Comparison of ENCODE assay signal across 9 cellular contexts in the genomic region with DNA sequence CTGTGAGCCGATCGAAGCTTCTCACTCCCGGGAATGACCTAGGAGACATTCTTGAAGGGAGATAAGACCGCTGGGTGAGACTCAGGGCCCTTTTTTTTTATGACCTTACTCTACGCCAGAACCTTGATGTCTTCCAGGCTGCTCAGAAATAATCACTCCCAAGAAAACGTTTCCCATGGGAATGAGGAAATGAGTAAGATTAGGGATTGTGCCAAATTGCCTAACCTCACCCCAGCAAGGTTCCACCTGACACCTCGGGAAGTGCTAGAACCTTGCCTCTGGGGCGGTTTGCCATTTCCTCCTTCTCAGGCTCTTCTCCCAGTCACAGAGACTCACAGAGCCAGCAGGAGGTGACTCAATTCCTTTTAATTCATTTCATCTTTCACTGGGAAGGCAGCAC. TPM values are rescaled to one million over a fixed set of nuclear protein-coding genes. Genes with fewer than 3 reads are reported as not detected.
DNase-seq lines count a peak whose midpoint lies in the region; ATAC-seq and TF ChIP-seq lines count a peak whose summit lies in the region.
"Had no signal": no experiment of that assay in that cellular context is flagged by ENCODE, and none has a peak within 500 bp of the region (broad histone marks: within the 10 kb centered on the region; RNA-seq: fewer than 3 reads in every experiment).

No MANE protein-coding gene starts in this region.

- no peak overlapping the region for H3K4me3 Mint-ChIP-seq in activated CD4-positive, alpha-beta T cell treated with anti-CD3 and anti-CD28 coated beads, Interleukin-2, amount 10 ng/mL, durations not matched to agents 7 days and 5 days
- H3K4me3 Mint-ChIP-seq in activated CD4-positive, alpha-beta T cell treated with anti-CD3 and anti-CD28 coated beads for 36 hours = no peak overlapping the region

- WGBS in transverse colon (ENCODE audit: low coverage in 1 of 2), 2 donors = 34 to 41% methylated on average over 6 to 8 of the region's 8 CpGs

- no peaks in the 10 kb centered on the region for H3K9me3 ChIP-seq in transverse colon

- TF ChIP-seq EP300 in transverse colon (IDR thresholded peaks at IDR 0.05; ENCODE audit: low read depth) = no peak

- H3K27ac ChIP-seq in brain microvascular endothelial cell (peak overlapping the region; percentile 90), transverse colon (peak overlapping the region; percentile 92 to 98 (median 92))

- CTCF ChIA-PET in activated CD4-positive, alpha-beta T cell treated with anti-CD3 and anti-CD28 coated beads, Interleukin-2, amount 10 ng/mL, durations not matched to agents 7 days and 5 days (lab: Charles Lee) = interaction anchor here (0.6 kb wide), 1 partner anchor 10 kb away, joined by 5 read pairs; no protein-coding TSS in a partner anchor
- CTCF ChIA-PET in activated CD4-positive, alpha-beta T cell treated with anti-CD3 and anti-CD28 coated beads for 36 hours (lab: Charles Lee) = no interaction called here

- in situ Hi-C loops in brain microvascular endothelial cell (cut with HindIII; ENCODE audit: low pct_ligation_motif_present, low sequenced_read_pairs) (no loop called here), transverse colon (cut with MboI; ENCODE audit: low pct_ligation_motif_present in 1 of 4, low pct_unique_long_range_greater_than_20kb in 1 of 4, low sequenced_read_pairs in 3 of 4) (no loop called here)

- ATAC-seq in activated CD4-positive, alpha-beta T cell treated with anti-CD3 and anti-CD28 coated beads for 36 hours = no peak
- ATAC-seq in left colon = peak; percentile 64
- ATAC-seq in HG02588 (IDR thresholded peaks at IDR 0.05; ENCODE audit: unreplicated experiment) = no peak

- no peaks in the 10 kb centered on the region for H3K27me3 ChIP-seq in brain microvascular endothelial cell (replicated peaks)
- H3K27me3 ChIP-seq in transverse colon = no peaks in the 10 kb centered on the region

- TF ChIP-seq CTCF in brain microvascular endothelial cell (IDR thresholded peaks at IDR 0.05; ENCODE audit: low read depth, low read length, missing control alignments) = no peak
- TF ChIP-seq CTCF in transverse colon (IDR thresholded peaks at IDR 0.05) = no peak
- TF ChIP-seq CTCF in GM10266 (IDR thresholded peaks at IDR 0.05; ENCODE audit: control insufficient read depth, insufficient read depth, low read depth, missing control alignments) = no peak

- intact Hi-C loops in activated CD4-positive, alpha-beta T cell treated with anti-CD3 and anti-CD28 coated beads for 36 hours (cut with DNase I, micrococcal nuclease) = loop anchor here in 1 of 2 experiments (10.0 kb wide), 1 partner anchor 1582 kb away; no protein-coding TSS in a partner anchor
- intact Hi-C loops in left colon (cut with DNase I, micrococcal nuclease) = no loop called here
- intact Hi-C loops in transverse colon (cut with DNase I; ENCODE audit: low total_unique reads) = no loop called here

- peaks cover 25% of the 10 kb centered on the region for H3K4me1 Mint-ChIP-seq in activated CD4-positive, alpha-beta T cell treated with anti-CD3 and anti-CD28 coated beads, Interleukin-2, amount 10 ng/mL, durations not matched to agents 7 days and 5 days
- peaks cover 23% of the 10 kb centered on the region for H3K4me1 Mint-ChIP-seq in activated CD4-positive, alpha-beta T cell treated with anti-CD3 and anti-CD28 coated beads for 36 hours

- TF ChIP-seq POLR2A in transverse colon (IDR thresholded peaks at IDR 0.05) = peak; percentile 40

- no peaks in the 10 kb centered on the region for H3K27me3 Mint-ChIP-seq in activated CD4-positive, alpha-beta T cell treated with anti-CD3 and anti-CD28 coated beads, Interleukin-2, amount 10 ng/mL, durations not matched to agents 7 days and 5 days
- no peaks in the 10 kb centered on the region for H3K27me3 Mint-ChIP-seq in activated CD4-positive, alpha-beta T cell treated with anti-CD3 and anti-CD28 coated beads for 36 hours
- H3K27me3 Mint-ChIP-seq: activated CD4-positive, alpha-beta memory T cell treated with anti-CD3 and anti-CD28 coated beads, Interleukin-2, amount 10 ng/mL, durations not matched to agents 7 days and 5 days had no signal

- peak overlapping the region; percentile 37 for H3K27ac Mint-ChIP-seq in activated CD4-positive, alpha-beta T cell treated with anti-CD3 and anti-CD28 coated beads, Interleukin-2, amount 10 ng/mL, durations not matched to agents 7 days and 5 days
- H3K27ac Mint-ChIP-seq in activated CD4-positive, alpha-beta T cell treated with anti-CD3 and anti-CD28 coated beads for 36 hours = no peak overlapping the region
- H3K27ac Mint-ChIP-seq: activated CD4-positive, alpha-beta memory T cell treated with anti-CD3 and anti-CD28 coated beads, Interleukin-2, amount 10 ng/mL, durations not matched to agents 7 days and 5 days had no signal

- DNase-seq in activated CD4-positive, alpha-beta T cell treated with anti-CD3 and anti-CD28 coated beads, Interleukin-2, amount 10 ng/mL, durations not matched to agents 7 days and 5 days = no peak
- DNase-seq in activated CD4-positive, alpha-beta T cell treated with anti-CD3 and anti-CD28 coated beads for 36 hours = no peak
- DNase-seq in brain microvascular endothelial cell (peak; percentile 71), left colon (peak; percentile 65 to 83), transverse colon (peak; percentile 77), DMS53 (lab: John Stamatoyannopoulos, UW) (no peak), GM10266 (ENCODE audit: extremely low spot score) (no peak)
- DNase-seq: activated CD4-positive, alpha-beta memory T cell treated with anti-CD3 and anti-CD28 coated beads, Interleukin-2, amount 10 ng/mL, durations not matched to agents 7 days and 5 days had no signal

- H3K36me3 Mint-ChIP-seq in activated CD4-positive, alpha-beta T cell treated with anti-CD3 and anti-CD28 coated beads, Interleukin-2, amount 10 ng/mL, durations not matched to agents 7 days and 5 days (ENCODE audit: low read depth) = peaks cover 19% of the 10 kb centered on the region
- no peaks in the 10 kb centered on the region for H3K36me3 Mint-ChIP-seq in activated CD4-positive, alpha-beta T cell treated with anti-CD3 and anti-CD28 coated beads for 36 hours (ENCODE audit: low read depth)

- no peaks in the 10 kb centered on the region for H3K9me3 Mint-ChIP-seq in activated CD4-positive, alpha-beta T cell treated with anti-CD3 and anti-CD28 coated beads, Interleukin-2, amount 10 ng/mL, durations not matched to agents 7 days and 5 days
- no peaks in the 10 kb centered on the region for H3K9me3 Mint-ChIP-seq in activated CD4-positive, alpha-beta T cell treated with anti-CD3 and anti-CD28 coated beads for 36 hours (ENCODE audit: low read depth)
- H3K9me3 Mint-ChIP-seq: activated CD4-positive, alpha-beta memory T cell treated with anti-CD3 and anti-CD28 coated beads, Interleukin-2, amount 10 ng/mL, durations not matched to agents 7 days and 5 days had no signal

- POLR2A ChIA-PET in activated CD4-positive, alpha-beta T cell treated with anti-CD3 and anti-CD28 coated beads, Interleukin-2, amount 10 ng/mL, durations not matched to agents 7 days and 5 days (lab: Charles Lee) = no interaction called here
- POLR2A ChIA-PET in activated CD4-positive, alpha-beta T cell treated with anti-CD3 and anti-CD28 coated beads for 36 hours (lab: Charles Lee) = no interaction called here

- H3K4me3 ChIP-seq in brain microvascular endothelial cell (ENCODE audit: low read depth, low read length) (no peak overlapping the region), transverse colon (no peak overlapping the region)

- peaks cover 0 to 31% (median 18%) of the 10 kb centered on the region in 4 donors for H3K4me1 ChIP-seq in transverse colon

- H3K36me3 ChIP-seq in brain microvascular endothelial cell (replicated peaks) (peaks cover 6% of the 10 kb centered on the region), transverse colon (no peaks in the 10 kb centered on the region)

RNA-seq across cellular contexts. Expression of a gene that starts 2.3 kb away (rescaled TPM):
- 10 to 100 TPM; 15.2 to 17.6 TPM for total RNA-seq in activated CD4-positive, alpha-beta T cell treated with anti-CD3 and anti-CD28 coated beads, Interleukin-2, amount 10 ng/mL, durations not matched to agents 7 days and 5 days
- 1 to 10 TPM; 2.8 to 3.2 TPM for total RNA-seq in activated CD4-positive, alpha-beta T cell treated with anti-CD3 and anti-CD28 coated beads for 36 hours
- total RNA-seq in left colon (10 to 100 TPM; 48.7 to 54.6 TPM), transverse colon (10 to 100 TPM in 3 of 4 donors, 1 to 10 TPM in 1; 6.4 to 65.8 (median 46.5) TPM)

RNA-seq across cellular contexts. Expression of a gene that starts 57.6 kb away (rescaled TPM):
- total RNA-seq in activated CD4-positive, alpha-beta T cell treated with anti-CD3 and anti-CD28 coated beads, Interleukin-2, amount 10 ng/mL, durations not matched to agents 7 days and 5 days = 10 to 100 TPM; 66.7 to 67.8 TPM
- 100 to 1,000 TPM; 107 to 132 TPM for total RNA-seq in activated CD4-positive, alpha-beta T cell treated with anti-CD3 and anti-CD28 coated beads for 36 hours
- 10 to 100 TPM; 62.5 to 70.8 TPM for total RNA-seq in left colon
- 10 to 100 TPM; 24.7 to 56.8 (median 44.0) TPM for total RNA-seq in transverse colon

Comparison
In these comparisons a context has a peak if more than half of its experiments do, and no peak if none do; other contexts are left out.
1. DNase-seq: peak in brain microvascular endothelial cell (single experiment), left colon (2 of 2) and transverse colon (single experiment); none in activated CD4-positive, alpha-beta T cell treated with anti-CD3 and anti-CD28 coated beads, Interleukin-2, amount 10 ng/mL, durations not matched to agents 7 days and 5 days (single experiment), activated CD4-positive, alpha-beta T cell treated with anti-CD3 and anti-CD28 coated beads for 36 hours (single experiment), DMS53 (single experiment) and GM10266 (single experiment).